8 cellular contexts compared by ENCODE assay signal in the genomic region with DNA sequence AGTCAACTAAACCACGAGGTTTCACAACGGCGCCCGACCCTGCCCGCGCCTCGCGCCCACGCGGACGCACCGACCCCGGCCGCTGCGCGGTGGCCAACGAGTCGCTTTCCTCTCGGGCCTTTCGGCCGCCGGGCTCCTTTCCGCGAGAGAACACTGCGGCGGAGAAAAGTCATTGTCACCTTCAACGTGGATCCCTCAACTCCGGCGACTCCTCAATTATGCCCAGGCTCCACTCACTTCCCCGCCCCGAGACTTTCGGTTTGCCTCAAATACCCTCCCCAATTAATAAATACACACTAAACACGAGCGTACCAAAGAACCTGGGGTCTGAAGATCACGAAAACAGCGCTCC. TPM values are rescaled to one million over a fixed set of nuclear protein-coding genes. Genes with fewer than 3 reads are reported as not detected.
A peak's percentile ranks its signal among the peaks of the same experiment; 100 is the strongest.
DNase-seq lines count a peak whose midpoint lies in the region; ATAC-seq and TF ChIP-seq lines count a peak whose summit lies in the region.

No MANE protein-coding gene starts in this region.

- ATAC-seq in HG02759 (IDR thresholded peaks at IDR 0.05; ENCODE audit: unreplicated experiment) (peak; percentile 1), HG02840 (IDR thresholded peaks at IDR 0.05; ENCODE audit: low FRiP score, unreplicated experiment) (no peak), GM18519 (IDR thresholded peaks at IDR 0.05; ENCODE audit: low FRiP score, unreplicated experiment) (no peak)
- ATAC-seq in activated T-cell treated with anti-CD3 and anti-CD28 coated beads, Interleukin-2, amount 50 U/mL, for 4 hours, result peak in 1 of 2 donors; percentile 2

- no peaks in the 10 kb centered on the region for H3K9me3 Mint-ChIP-seq in activated T-cell treated with anti-CD3 and anti-CD28 coated beads, Interleukin-2, amount 50 U/mL, for 4 hours

- H3K36me3 Mint-ChIP-seq in activated T-cell treated with anti-CD3 and anti-CD28 coated beads, Interleukin-2, amount 50 U/mL, for 4 hours (ENCODE audit: insufficient read depth), result no peaks in the 10 kb centered on the region

- H3K36me3 ChIP-seq in cardiac muscle cell, result no peaks in the 10 kb centered on the region

- H3K4me3 ChIP-seq in cardiac muscle cell, result peak overlapping the region; percentile 87
- peak overlapping the region; percentile 93 for H3K4me3 ChIP-seq in skeletal muscle cell (ENCODE audit: low read depth, low read length)

- H3K4me3 Mint-ChIP-seq in activated T-cell treated with anti-CD3 and anti-CD28 coated beads, Interleukin-2, amount 50 U/mL, for 4 hours, result peak overlapping the region; percentile 96

- TF ChIP-seq CTCF in cardiac muscle cell (IDR thresholded peaks at IDR 0.05; ENCODE audit: low read depth, low read length), result no peak

- peak overlapping the region; percentile 97 for H3K27ac ChIP-seq in cardiac muscle cell

- H3K4me1 ChIP-seq in cardiac muscle cell (ENCODE audit: low read depth), result peaks cover 29% of the 10 kb centered on the region

- H3K27me3 ChIP-seq in cardiac muscle cell, result no peaks in the 10 kb centered on the region

- H3K4me1 Mint-ChIP-seq in activated T-cell treated with anti-CD3 and anti-CD28 coated beads, Interleukin-2, amount 50 U/mL, for 4 hours (ENCODE audit: low read depth), result peaks cover 32% of the 10 kb centered on the region

- no peaks in the 10 kb centered on the region for H3K9me3 ChIP-seq in cardiac muscle cell (ENCODE audit: low read depth)

- peak; percentile 49 for DNase-seq in CD1c-positive myeloid dendritic cell (ENCODE audit: extremely low spot score)
- peak; percentile 33 for DNase-seq in activated T-cell treated with anti-CD3 and anti-CD28 coated beads, Interleukin-2, amount 50 U/mL, for 4 hours
- no peak for DNase-seq in cardiac muscle cell (ENCODE audit: low read depth in 1 of 2, low spot score in 1 of 2)
- DNase-seq in skeletal muscle cell (ENCODE audit: low read depth), result no peak
- no peak for DNase-seq in DMS79 (lab: John Stamatoyannopoulos, UW)

- no peaks in the 10 kb centered on the region for H3K27me3 Mint-ChIP-seq in activated T-cell treated with anti-CD3 and anti-CD28 coated beads, Interleukin-2, amount 50 U/mL, for 4 hours (ENCODE audit: low read depth)

RNA-seq across cellular contexts. Expression of a gene that starts 0.5 kb away (rescaled TPM):
- 100 to 1,000 TPM; 176 to 209 (median 196) TPM for total RNA-seq in activated T-cell treated with anti-CD3 and anti-CD28 coated beads, Interleukin-2, amount 50 U/mL, for 4 hours
- total RNA-seq in cardiac muscle cell, result 137 and 176 TPM in 2 replicates
- 102 and 172 TPM in 2 replicates for polyA plus RNA-seq in cardiac muscle cell

Comparison
In these comparisons a context has a peak if more than half of its experiments do, and no peak if none do; other contexts are left out.
1. DNase-seq: peak in CD1c-positive myeloid dendritic cell (single experiment) and activated T-cell treated with anti-CD3 and anti-CD28 coated beads, Interleukin-2, amount 50 U/mL, for 4 hours (single experiment); none in cardiac muscle cell (0 of 2), skeletal muscle cell (single experiment) and DMS79 (single experiment).